In the genomic region with DNA sequence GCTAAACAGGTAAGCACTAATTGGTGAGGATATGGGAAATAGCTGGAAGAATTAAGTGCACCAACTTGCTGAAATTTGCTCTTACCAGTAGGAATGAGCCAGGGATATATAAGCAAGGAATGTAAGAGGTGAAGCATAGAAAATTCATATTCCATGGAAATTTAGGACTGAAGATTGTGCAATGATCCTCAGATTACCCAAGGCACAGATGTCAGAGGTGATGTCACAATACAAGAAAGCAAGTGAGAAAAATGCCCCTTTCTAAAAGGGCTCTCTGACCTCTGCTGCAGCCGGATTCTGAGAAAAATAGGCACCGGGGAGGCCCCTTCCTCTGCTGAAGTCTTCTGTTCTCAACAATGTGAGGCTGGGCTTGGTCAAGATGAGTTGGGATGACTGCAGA, we compare ENCODE assay signal across 24 cellular contexts.
"Had no signal": no experiment of that assay in that cellular context is flagged by ENCODE, and none has a peak within 500 bp of the region (broad histone marks: within the 10 kb centered on the region; RNA-seq: fewer than 3 reads in every experiment).

No MANE protein-coding gene starts in this region.

- H3K4me3 ChIP-seq: pancreas, prostate gland, stomach, thoracic aorta, thyroid gland, tibial nerve, upper lobe of left lung, vagina had no signal

- H3K27ac Mint-ChIP-seq: naive thymus-derived CD8-positive, alpha-beta T cell; natural killer cell treated with Interleukin-12 subunit alpha and Interleukin-12 subunit beta and Interleukin-15 and Interleukin-18, amount 100 ng/mL, for 72 hours; nephron progenitor cell; stimulated activated effector memory CD8-positive, alpha-beta T cell treated with anti-CD3 and anti-CD28 coated beads, Interleukin-12 subunit alpha, Interleukin-12 subunit beta, amount 100 ng/mL, for 72 hours; stimulated activated naive B cell treated with anti-CD40 and anti-IgM and Interleukin-4, amounts not matched to agents 10 μg/mL and 1 μg/mL and 100 μg/mL, for 72 hours; stimulated activated naive CD8-positive, alpha-beta T cell treated with anti-CD3 and anti-CD28 coated beads, Interleukin-15, Interleukin-2, amounts not matched to agents 100 ng/mL and 50 ng/mL, for 24 hours had no signal

- H3K4me1 ChIP-seq: pancreas, prostate gland, stomach, thyroid gland, tibial nerve, upper lobe of left lung, vagina had no signal

- H3K9me3 ChIP-seq: neutrophil, pancreas, prostate gland, stomach, thoracic aorta, thyroid gland, tibial nerve, upper lobe of left lung, vagina had no signal

- H3K27ac ChIP-seq: neutrophil, pancreas, prostate gland, stomach, thoracic aorta, thyroid gland, tibial nerve, upper lobe of left lung, vagina had no signal

- H3K4me1 Mint-ChIP-seq: nephron progenitor cell; neural crest cell; stimulated activated effector memory CD8-positive, alpha-beta T cell treated with anti-CD3 and anti-CD28 coated beads, Interleukin-12 subunit alpha, Interleukin-12 subunit beta, amount 100 ng/mL, for 72 hours had no signal

- H3K27me3 ChIP-seq: pancreas, thyroid gland, upper lobe of left lung, vagina had no signal

- H3K36me3 ChIP-seq: neutrophil, pancreas, prostate gland, stomach, thoracic aorta, thyroid gland, tibial nerve, upper lobe of left lung, vagina had no signal

- H3K4me3 Mint-ChIP-seq: naive thymus-derived CD8-positive, alpha-beta T cell; natural killer cell treated with Interleukin-12 subunit alpha and Interleukin-12 subunit beta and Interleukin-15 and Interleukin-18, amount 100 ng/mL, for 72 hours; nephron progenitor cell; neural crest cell; stimulated activated effector memory CD8-positive, alpha-beta T cell treated with anti-CD3 and anti-CD28 coated beads, Interleukin-12 subunit alpha, Interleukin-12 subunit beta, amount 100 ng/mL, for 72 hours; stimulated activated naive B cell treated with anti-CD40 and anti-IgM and Interleukin-4, amounts not matched to agents 10 μg/mL and 1 μg/mL and 100 μg/mL, for 72 hours; stimulated activated naive CD8-positive, alpha-beta T cell treated with anti-CD3 and anti-CD28 coated beads, Interleukin-15, Interleukin-2, amounts not matched to agents 100 ng/mL and 50 ng/mL, for 24 hours had no signal

- DNase-seq: naive thymus-derived CD8-positive, alpha-beta T cell; nephron progenitor cell; nucleus accumbens; pancreas; right cardiac atrium; small intestine; stimulated activated CD4-positive, alpha-beta T cell treated with anti-CD3 and anti-CD28 coated beads, Interleukin-15, amount 100 ng/mL, for 24 hours; stimulated activated CD4-positive, alpha-beta T cell treated with anti-CD3 and anti-CD28 coated beads, Interleukin-2, amount 100 ng/mL, for 24 hours; stimulated activated CD4-positive, alpha-beta T cell treated with anti-CD3 and anti-CD28 coated beads, Interleukin-2, amount 100 ng/mL, for 48 hours; stimulated activated CD4-positive, alpha-beta T cell treated with anti-CD3 and anti-CD28 coated beads, Interleukin-4, amount 100 ng/mL, for 24 hours; stimulated activated naive B cell treated with anti-CD40 and anti-IgM and Interleukin-4, amounts not matched to agents 10 μg/mL and 1 μg/mL and 100 μg/mL, for 72 hours; stimulated activated naive CD4-positive, alpha-beta T cell treated with Interleukin-2 at 50 U/mL for 16 hours; stomach; thyroid gland; upper lobe of left lung had no signal

- H3K36me3 Mint-ChIP-seq: natural killer cell treated with Interleukin-12 subunit alpha and Interleukin-12 subunit beta and Interleukin-15 and Interleukin-18, amount 100 ng/mL, for 72 hours; stimulated activated effector memory CD8-positive, alpha-beta T cell treated with anti-CD3 and anti-CD28 coated beads, Interleukin-12 subunit alpha, Interleukin-12 subunit beta, amount 100 ng/mL, for 72 hours; stimulated activated naive B cell treated with anti-CD40 and anti-IgM and Interleukin-4, amounts not matched to agents 10 μg/mL and 1 μg/mL and 100 μg/mL, for 72 hours had no signal

- H3K9me3 Mint-ChIP-seq: naive thymus-derived CD8-positive, alpha-beta T cell; natural killer cell treated with Interleukin-12 subunit alpha and Interleukin-12 subunit beta and Interleukin-15 and Interleukin-18, amount 100 ng/mL, for 72 hours; stimulated activated effector memory CD8-positive, alpha-beta T cell treated with anti-CD3 and anti-CD28 coated beads, Interleukin-12 subunit alpha, Interleukin-12 subunit beta, amount 100 ng/mL, for 72 hours; stimulated activated naive CD8-positive, alpha-beta T cell treated with anti-CD3 and anti-CD28 coated beads, Interleukin-15, Interleukin-2, amounts not matched to agents 100 ng/mL and 50 ng/mL, for 24 hours had no signal

- ATAC-seq: naive thymus-derived CD8-positive, alpha-beta T cell; natural killer cell treated with Interleukin-12 subunit alpha and Interleukin-12 subunit beta and Interleukin-15 and Interleukin-18, amount 100 ng/mL, for 72 hours; pancreas; right cardiac atrium; stimulated activated effector memory CD8-positive, alpha-beta T cell treated with anti-CD3 and anti-CD28 coated beads, Interleukin-12 subunit alpha, Interleukin-12 subunit beta, amount 100 ng/mL, for 72 hours; stimulated activated naive B cell treated with anti-CD40 and anti-IgM and Interleukin-4, amounts not matched to agents 10 μg/mL and 1 μg/mL and 100 μg/mL, for 72 hours had no signal
